Comparison of ENCODE assay signal across 9 cellular contexts in genomic region chr5:78907255-78907886, GRCh38.
A peak's percentile ranks its signal among the peaks of the same experiment; 100 is the strongest.
DNase-seq lines count a peak whose midpoint lies in the region; ATAC-seq and TF ChIP-seq lines count a peak whose summit lies in the region.
"Had no signal": no experiment of that assay in that cellular context is flagged by ENCODE, and none has a peak within 500 bp of the region (broad histone marks: within the 10 kb centered on the region; RNA-seq: fewer than 3 reads in every experiment).

No MANE protein-coding gene starts in this region.

- H3K27me3 ChIP-seq in ascending aorta (no peaks in the 10 kb centered on the region), lower lobe of right lung (ENCODE audit: low read depth) (no peaks in the 10 kb centered on the region), upper lobe of right lung (no peaks in the 10 kb centered on the region), right lobe of liver (no peaks in the 10 kb centered on the region)

- H3K27ac Mint-ChIP-seq in activated CD4-positive, alpha-beta T cell treated with anti-CD3 and anti-CD28 coated beads for 36 hours: no peak overlapping the region
- H3K27ac Mint-ChIP-seq: CD4-positive, CD25-positive, alpha-beta regulatory T cell had no signal

- H3K4me3 ChIP-seq in ascending aorta (peak overlapping the region; percentile 25 to 32), lower lobe of right lung (peak overlapping the region; percentile 22), upper lobe of right lung (no peak overlapping the region), right lobe of liver (no peak overlapping the region)

- H3K27me3 Mint-ChIP-seq in activated CD4-positive, alpha-beta T cell treated with anti-CD3 and anti-CD28 coated beads for 36 hours: no peaks in the 10 kb centered on the region
- H3K27me3 Mint-ChIP-seq: CD4-positive, CD25-positive, alpha-beta regulatory T cell had no signal

- H3K36me3 Mint-ChIP-seq in activated CD4-positive, alpha-beta T cell treated with anti-CD3 and anti-CD28 coated beads for 36 hours (ENCODE audit: low read depth): peaks cover 10% of the 10 kb centered on the region

- TF ChIP-seq CTCF in ascending aorta (IDR thresholded peaks at IDR 0.05): no peak
- no peak for TF ChIP-seq CTCF in lower lobe of right lung (IDR thresholded peaks at IDR 0.05)
- TF ChIP-seq CTCF in upper lobe of right lung (IDR thresholded peaks at IDR 0.05): no peak
- no peak for TF ChIP-seq CTCF in right lobe of liver (IDR thresholded peaks at IDR 0.05)

- no peak for TF ChIP-seq POLR2A in right lobe of liver (IDR thresholded peaks at IDR 0.05)

- 73% methylated on average over 11 of the region's 11 CpGs for WGBS in right lobe of liver (ENCODE audit: insufficient coverage, low coverage, low lambda C conversion rate, missing lambda C conversion rate)

- peaks cover 2% of the 10 kb centered on the region for H3K9me3 Mint-ChIP-seq in activated CD4-positive, alpha-beta T cell treated with anti-CD3 and anti-CD28 coated beads for 36 hours (ENCODE audit: low read depth)
- H3K9me3 Mint-ChIP-seq: CD4-positive, CD25-positive, alpha-beta regulatory T cell had no signal

- H3K4me1 ChIP-seq in ascending aorta: peaks cover 4 to 15% of the 10 kb centered on the region in 2 donors
- H3K4me1 ChIP-seq in lower lobe of right lung: peaks cover 21% of the 10 kb centered on the region
- H3K4me1 ChIP-seq in upper lobe of right lung: peaks cover 19% of the 10 kb centered on the region
- peaks cover 0 to 4% (median 0%) of the 10 kb centered on the region in 4 donors for H3K4me1 ChIP-seq in right lobe of liver

- no peak for ATAC-seq in activated CD4-positive, alpha-beta T cell treated with anti-CD3 and anti-CD28 coated beads for 36 hours
- ATAC-seq in lower lobe of right lung (peak; percentile 40 to 45), upper lobe of right lung (peak; percentile 27), HG02763 (IDR thresholded peaks at IDR 0.05; ENCODE audit: unreplicated experiment) (no peak), right lobe of liver (no peak)

- no peak overlapping the region for H3K4me3 Mint-ChIP-seq in activated CD4-positive, alpha-beta T cell treated with anti-CD3 and anti-CD28 coated beads for 36 hours
- H3K4me3 Mint-ChIP-seq: CD4-positive, CD25-positive, alpha-beta regulatory T cell had no signal

- POLR2A ChIA-PET in activated CD4-positive, alpha-beta T cell treated with anti-CD3 and anti-CD28 coated beads for 36 hours (lab: Charles Lee): no interaction called here

- H3K27ac ChIP-seq in ascending aorta (peak overlapping the region; percentile 67 to 87), lower lobe of right lung (no peak overlapping the region), upper lobe of right lung (no peak overlapping the region), right lobe of liver (no peak overlapping the region)

- DNase-seq in activated CD4-positive, alpha-beta T cell treated with anti-CD3 and anti-CD28 coated beads for 36 hours: peak; percentile 8
- no peak for DNase-seq in activated CD4-positive, alpha-beta T cell treated with anti-CD3 and anti-CD28 coated beads, Interleukin-2, amount 50 U/mL, for 4 hours
- DNase-seq in ascending aorta (ENCODE audit: low spot score in 2 of 2) (peak; percentile 16 to 73), lower lobe of right lung (no peak), upper lobe of right lung (no peak), activated gamma-delta T cell treated with Interleukin-2 at 50 U/mL for 16 hours (no peak), right lobe of liver (no peak)
- DNase-seq: CD4-positive, CD25-positive, alpha-beta regulatory T cell had no signal

- no peaks in the 10 kb centered on the region for H3K36me3 ChIP-seq in ascending aorta
- H3K36me3 ChIP-seq in lower lobe of right lung: no peaks in the 10 kb centered on the region
- no peaks in the 10 kb centered on the region for H3K36me3 ChIP-seq in upper lobe of right lung
- H3K36me3 ChIP-seq in right lobe of liver: no peaks in the 10 kb centered on the region

- intact Hi-C loops in activated CD4-positive, alpha-beta T cell treated with anti-CD3 and anti-CD28 coated beads for 36 hours (cut with DNase I, micrococcal nuclease): no loop called here
- intact Hi-C loops in ascending aorta (cut with DNase I): loop anchor here (5.0 kb wide), 1 partner anchor 360 kb away; no protein-coding TSS in a partner anchor
- intact Hi-C loops in lower lobe of right lung (cut with DNase I): no loop called here
- intact Hi-C loops in upper lobe of right lung (cut with DNase I): no loop called here
- intact Hi-C loops in right lobe of liver (cut with DNase I): no loop called here

- H3K9me3 ChIP-seq in ascending aorta: no peaks in the 10 kb centered on the region
- H3K9me3 ChIP-seq in lower lobe of right lung: no peaks in the 10 kb centered on the region
- H3K9me3 ChIP-seq in upper lobe of right lung: no peaks in the 10 kb centered on the region
- no peaks in the 10 kb centered on the region for H3K9me3 ChIP-seq in right lobe of liver

- peaks cover 8% of the 10 kb centered on the region for H3K4me1 Mint-ChIP-seq in activated CD4-positive, alpha-beta T cell treated with anti-CD3 and anti-CD28 coated beads for 36 hours
- H3K4me1 Mint-ChIP-seq: CD4-positive, CD25-positive, alpha-beta regulatory T cell had no signal

- CTCF ChIA-PET in activated CD4-positive, alpha-beta T cell treated with anti-CD3 and anti-CD28 coated beads for 36 hours (lab: Charles Lee): no interaction called here

Comparison
In these comparisons a context has a peak if more than half of its experiments do, and no peak if none do; other contexts are left out.
1. DNase-seq: peak in activated CD4-positive, alpha-beta T cell treated with anti-CD3 and anti-CD28 coated beads for 36 hours (single experiment) and ascending aorta (2 of 2); none in activated CD4-positive, alpha-beta T cell treated with anti-CD3 and anti-CD28 coated beads, Interleukin-2, amount 50 U/mL, for 4 hours (0 of 2), lower lobe of right lung (single experiment), upper lobe of right lung (single experiment), activated gamma-delta T cell treated with Interleukin-2 at 50 U/mL for 16 hours (single experiment) and right lobe of liver (0 of 3).
2. ATAC-seq: peak in lower lobe of right lung (2 of 2) and upper lobe of right lung (single experiment); none in activated CD4-positive, alpha-beta T cell treated with anti-CD3 and anti-CD28 coated beads for 36 hours (single experiment), HG02763 (single experiment) and right lobe of liver (0 of 4).
3. H3K27ac ChIP-seq: peak in ascending aorta (2 of 2); none in lower lobe of right lung (single experiment), upper lobe of right lung (single experiment) and right lobe of liver (0 of 3).
4. H3K4me3 ChIP-seq: peak in ascending aorta (2 of 2) and lower lobe of right lung (single experiment); none in upper lobe of right lung (single experiment) and right lobe of liver (0 of 3).